ENCODE assay signal across 11 cellular contexts in genomic region chr1:22038036-22038435, GRCh38. TPM values are rescaled to one million over a fixed set of nuclear protein-coding genes. Genes with fewer than 3 reads are reported as not detected.
DNase-seq lines count a peak whose midpoint lies in the region; ATAC-seq and TF ChIP-seq lines count a peak whose summit lies in the region.
"Had no signal": no experiment of that assay in that cellular context is flagged by ENCODE, and none has a peak within 500 bp of the region (broad histone marks: within the 10 kb centered on the region; RNA-seq: fewer than 3 reads in every experiment).

No MANE protein-coding gene starts in this region.

- CTCF ChIA-PET in CD4-positive, alpha-beta T cell (lab: Charles Lee): interaction anchor here (1.6 to 4.5 kb wide), 3 partner anchors 7 to 14 kb away, joined by 7 to 58 read pairs (median 17); no protein-coding TSS in a partner anchor

- H3K4me3 ChIP-seq in Loucy (ENCODE audit: low read length, poor library complexity, severe bottlenecking) (no peak overlapping the region), upper lobe of left lung (no peak overlapping the region)

- 72 to 96% methylated on average over 5 of the region's 5 CpGs for WGBS in upper lobe of left lung, 2 donors

- TF ChIP-seq POLR2A in upper lobe of left lung (IDR thresholded peaks at IDR 0.05): no peak

- intact Hi-C loops in CD4-positive, alpha-beta T cell (cut with DNase I, micrococcal nuclease): loop anchor here in 1 of 2 experiments (1.0 kb wide), 1 partner anchor 11 kb away; no protein-coding TSS in a partner anchor
- intact Hi-C loops in dendritic cell treated with granulocyte-macrophage colony-stimulating factor and Interleukin-4, amounts not matched to agents 40 ng/mL and 50 ng/mL, for 4 days (cut with micrococcal nuclease): loop anchor here (5.0 kb wide), 1 partner anchor 34 kb away; no protein-coding TSS in a partner anchor

- no peak for TF ChIP-seq CTCF in CD4-positive, alpha-beta T cell (IDR thresholded peaks at IDR 0.05)
- TF ChIP-seq CTCF in Loucy (conservative IDR thresholded peaks at IDR 0.05; ENCODE audit: low read length): no peak
- TF ChIP-seq CTCF in upper lobe of left lung (IDR thresholded peaks at IDR 0.05): no peak
- TF ChIP-seq CTCF in endothelial cell (IDR thresholded peaks at IDR 0.05; ENCODE audit: unreplicated experiment): no peak

- DNase-seq in CD4-positive, alpha-beta T cell: no peak
- DNase-seq in nucleus accumbens (lab: John Stamatoyannopoulos, UW) (peak in 33 of 56 donors; percentile 9 to 69 (median 32)), upper lobe of left lung (no peak), DMS153 (lab: John Stamatoyannopoulos, UW) (no peak), endothelial cell (ENCODE audit: low spot score) (no peak)
- DNase-seq: NCI-H1105, NCI-H82 had no signal

- H4K20me1 ChIP-seq in Loucy (ENCODE audit: insufficient read depth, low read length, poor library complexity, severe bottlenecking): no peaks in the 10 kb centered on the region

- H3K9me2 ChIP-seq in Loucy (replicated peaks; ENCODE audit: low read depth, low read length): no peaks in the 10 kb centered on the region

- POLR2A ChIA-PET in CD4-positive, alpha-beta T cell (lab: Charles Lee): interaction anchor here (1.1 to 11.7 kb wide), 3 partner anchors 11 to 21 kb away, joined by 3 to 470 read pairs (median 331); partner anchors contain the start of gene CDC42

- H3K4me1 Mint-ChIP-seq in CD4-positive, alpha-beta T cell (ENCODE audit: low read depth): peaks cover 53% of the 10 kb centered on the region
- H3K4me1 Mint-ChIP-seq in dendritic cell treated with granulocyte-macrophage colony-stimulating factor and Interleukin-4, amounts not matched to agents 40 ng/mL and 50 ng/mL, for 4 days (ENCODE audit: low read depth): peaks cover 38% of the 10 kb centered on the region
- peaks cover 13% of the 10 kb centered on the region for H3K4me1 Mint-ChIP-seq in endothelial cell (ENCODE audit: unreplicated experiment)

- no peaks in the 10 kb centered on the region for H3K36me3 Mint-ChIP-seq in CD4-positive, alpha-beta T cell (ENCODE audit: low read depth)
- no peaks in the 10 kb centered on the region for H3K36me3 Mint-ChIP-seq in dendritic cell treated with granulocyte-macrophage colony-stimulating factor and Interleukin-4, amounts not matched to agents 40 ng/mL and 50 ng/mL, for 4 days (ENCODE audit: low read depth)
- no peaks in the 10 kb centered on the region for H3K36me3 Mint-ChIP-seq in endothelial cell (ENCODE audit: low read depth, unreplicated experiment)

- H3F3A ChIP-seq in Loucy (ENCODE audit: low read depth): peaks cover 3% of the 10 kb centered on the region; the same call in 1 of the 2 replicates

- H3K4me1 ChIP-seq in Loucy (ENCODE audit: insufficient read depth, low read length, poor library complexity, severe bottlenecking) (peaks cover 36% of the 10 kb centered on the region), upper lobe of left lung (peaks cover 10 to 14% (median 13%) of the 10 kb centered on the region in 4 donors)

- ATAC-seq in CD4-positive, alpha-beta T cell (ENCODE audit: poor library complexity): no peak
- no peak for ATAC-seq in upper lobe of left lung (ENCODE audit: low FRiP score in 2 of 2)

- H3K79me2 ChIP-seq in Loucy (ENCODE audit: insufficient read depth, low read length): no peaks in the 10 kb centered on the region

- H3K27me3 Mint-ChIP-seq in CD4-positive, alpha-beta T cell: no peaks in the 10 kb centered on the region
- H3K27me3 Mint-ChIP-seq in dendritic cell treated with granulocyte-macrophage colony-stimulating factor and Interleukin-4, amounts not matched to agents 40 ng/mL and 50 ng/mL, for 4 days: no peaks in the 10 kb centered on the region
- peaks cover 5% of the 10 kb centered on the region for H3K27me3 Mint-ChIP-seq in endothelial cell (ENCODE audit: unreplicated experiment)

- H2AFZ ChIP-seq in Loucy (ENCODE audit: low read length): peak overlapping the region; percentile 46; the same call in 1 of the 2 replicates

- no peaks in the 10 kb centered on the region for H3K27me3 ChIP-seq in CD4-positive, alpha-beta T cell (ENCODE audit: control insufficient read depth, insufficient read depth, low read length)
- no peaks in the 10 kb centered on the region for H3K27me3 ChIP-seq in Loucy (ENCODE audit: insufficient read depth, low read length, poor library complexity, severe bottlenecking)
- no peaks in the 10 kb centered on the region for H3K27me3 ChIP-seq in upper lobe of left lung

- H3K36me3 ChIP-seq in Loucy (ENCODE audit: insufficient read depth, low read length) (no peaks in the 10 kb centered on the region), upper lobe of left lung (no peaks in the 10 kb centered on the region)

- no peaks in the 10 kb centered on the region for H3K9me3 Mint-ChIP-seq in CD4-positive, alpha-beta T cell
- no peaks in the 10 kb centered on the region for H3K9me3 Mint-ChIP-seq in dendritic cell treated with granulocyte-macrophage colony-stimulating factor and Interleukin-4, amounts not matched to agents 40 ng/mL and 50 ng/mL, for 4 days
- no peaks in the 10 kb centered on the region for H3K9me3 Mint-ChIP-seq in endothelial cell (ENCODE audit: unreplicated experiment)

- H3K27ac ChIP-seq in CD4-positive, alpha-beta T cell (ENCODE audit: low read depth, low read length): no peak overlapping the region
- peak overlapping the region in 1 of 4 donors; percentile 3 for H3K27ac ChIP-seq in upper lobe of left lung

- peak overlapping the region; percentile 99 for H3K27ac Mint-ChIP-seq in CD4-positive, alpha-beta T cell
- peak overlapping the region; percentile 86 for H3K27ac Mint-ChIP-seq in dendritic cell treated with granulocyte-macrophage colony-stimulating factor and Interleukin-4, amounts not matched to agents 40 ng/mL and 50 ng/mL, for 4 days
- no peak overlapping the region for H3K27ac Mint-ChIP-seq in endothelial cell (ENCODE audit: unreplicated experiment)

- no peak for TF ChIP-seq EP300 in upper lobe of left lung (IDR thresholded peaks at IDR 0.05)

- no peak overlapping the region for H3K4me3 Mint-ChIP-seq in CD4-positive, alpha-beta T cell
- H3K4me3 Mint-ChIP-seq in dendritic cell treated with granulocyte-macrophage colony-stimulating factor and Interleukin-4, amounts not matched to agents 40 ng/mL and 50 ng/mL, for 4 days: no peak overlapping the region
- no peak overlapping the region for H3K4me3 Mint-ChIP-seq in endothelial cell (ENCODE audit: unreplicated experiment)

- no peak overlapping the region for H3K9ac ChIP-seq in Loucy (ENCODE audit: low read depth, low read length, poor library complexity, severe bottlenecking)

- H3K9me3 ChIP-seq in CD4-positive, alpha-beta T cell (ENCODE audit: control insufficient read depth, low read length): no peaks in the 10 kb centered on the region
- H3K9me3 ChIP-seq in Loucy (ENCODE audit: insufficient read depth, low read depth, low read length) (no peaks in the 10 kb centered on the region), upper lobe of left lung (no peaks in the 10 kb centered on the region)

- no peak overlapping the region for H3K4me2 ChIP-seq in Loucy (ENCODE audit: low read depth, low read length, poor library complexity, severe bottlenecking)

RNA-seq across cellular contexts. Expression of gene CDC42, which starts 14.5 kb away (rescaled TPM):
- 100 to 1,000 TPM; 375 to 379 TPM for total RNA-seq in CD4-positive, alpha-beta T cell
- total RNA-seq in upper lobe of left lung: 100 to 1,000 TPM in 4 of 6 donors, 10 to 100 TPM in 2; 24.1 to 248 (median 213) TPM
- total RNA-seq in endothelial cell (ENCODE audit: unreplicated experiment): 370 TPM

RNA-seq across cellular contexts. Expression of gene CELA3A, which starts 36.6 kb away (rescaled TPM):
- total RNA-seq in CD4-positive, alpha-beta T cell: not detected
- total RNA-seq in upper lobe of left lung (10 to 100 TPM in 1 of 6 donors, 1 to 10 TPM in 1, not detected in 4; 7.5 to 17.0 TPM), endothelial cell (ENCODE audit: unreplicated experiment) (not detected)
- total RNA-seq: kidney epithelial cell, ureter had no signal

Comparison
In these comparisons a context has a peak if more than half of its experiments do, and no peak if none do; other contexts are left out.
1. DNase-seq: peak in nucleus accumbens (33 of 56); none in CD4-positive, alpha-beta T cell (0 of 10), upper lobe of left lung (0 of 2), DMS153 (single experiment) and endothelial cell (single experiment).